ENCODE assay signal across 17 cellular contexts in genomic region chr14:28482644-28483043, GRCh38.
"Had no signal": no experiment of that assay in that cellular context is flagged by ENCODE, and none has a peak within 500 bp of the region (broad histone marks: within the 10 kb centered on the region; RNA-seq: fewer than 3 reads in every experiment).

No MANE protein-coding gene starts in this region.

- FAIRE-seq: islet of Langerhans had no signal

- H3K9me3 ChIP-seq: heart left ventricle had no signal

- H3K36me3 ChIP-seq: heart left ventricle had no signal

- H3K4me3 ChIP-seq: coronary artery, heart left ventricle, lung, smooth muscle cell had no signal

- H3K27ac ChIP-seq: coronary artery, heart left ventricle had no signal

- H3K4me1 ChIP-seq: heart left ventricle had no signal

- H3K27ac Mint-ChIP-seq: natural killer cell treated with Interleukin-12 subunit alpha and Interleukin-12 subunit beta and Interleukin-15 and Interleukin-18, amount 100 ng/mL, for 72 hours had no signal

- DNase-seq: effector CD8-positive, alpha-beta T cell; foreskin melanocyte; heart left ventricle; hippocampal formation; kidney glomerular epithelial cell; mesenchymal stem cell; midbrain; right cardiac atrium; stimulated activated CD4-positive, alpha-beta T cell treated with anti-CD3 and anti-CD28 coated beads, Interleukin-2, amount 100 ng/mL, for 48 hours; stimulated activated naive CD4-positive, alpha-beta T cell treated with Interleukin-2 at 50 U/mL for 16 hours; trophoblast cell had no signal

- ATAC-seq: heart left ventricle; left lobe of liver; natural killer cell treated with Interleukin-12 subunit alpha and Interleukin-12 subunit beta and Interleukin-15 and Interleukin-18, amount 100 ng/mL, for 72 hours; right cardiac atrium had no signal

- H3K27me3 ChIP-seq: heart left ventricle had no signal

- H3K27me3 Mint-ChIP-seq: natural killer cell treated with Interleukin-12 subunit alpha and Interleukin-12 subunit beta and Interleukin-15 and Interleukin-18, amount 100 ng/mL, for 72 hours had no signal

- H3K4me2 ChIP-seq: smooth muscle cell had no signal

- H3K4me3 Mint-ChIP-seq: natural killer cell treated with Interleukin-12 subunit alpha and Interleukin-12 subunit beta and Interleukin-15 and Interleukin-18, amount 100 ng/mL, for 72 hours had no signal
